In the genomic region with DNA sequence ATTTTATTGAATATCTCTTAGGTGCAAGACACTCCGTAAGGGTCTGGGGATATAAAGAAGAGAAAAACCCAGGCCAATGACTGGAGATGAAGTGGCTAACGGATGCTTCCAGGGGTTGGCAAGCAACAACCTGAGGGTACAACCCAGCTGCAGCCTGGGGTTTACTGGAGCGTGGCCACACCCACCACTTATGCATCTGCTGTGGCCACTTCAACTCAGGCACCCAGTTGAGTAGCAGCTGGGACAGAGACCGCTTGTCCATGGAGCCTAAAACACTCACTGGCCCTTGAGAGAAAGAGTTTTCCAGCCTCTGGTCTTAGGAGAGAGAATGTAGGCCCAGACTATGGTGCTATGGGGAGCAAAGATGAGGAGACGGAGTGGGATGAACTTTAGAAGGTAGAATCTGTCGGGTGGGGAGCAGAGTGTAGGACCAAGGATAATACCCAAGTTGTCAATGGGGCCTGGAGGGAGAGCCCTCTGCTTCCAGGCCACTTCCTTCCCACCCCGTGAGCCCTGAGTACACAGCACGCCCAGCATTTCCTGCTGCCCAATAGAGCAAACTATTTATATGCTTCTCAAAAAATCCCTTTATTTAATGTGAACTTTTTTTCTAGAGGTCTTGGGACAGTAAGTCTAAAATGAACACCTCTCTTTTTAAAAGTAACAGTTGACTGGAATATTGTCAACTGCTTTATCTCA, we compare ENCODE assay signal across 1 cellular context.
TF ChIP-seq lines count a peak whose summit lies in the region.

No MANE protein-coding gene starts in this region.

TF ChIP-seq in endothelial cell of umbilical vein, 7 proteins besides CTCF, POLR2A, EP300 and RAD21:
- TF ChIP-seq POLR2AphosphoS5 (IDR thresholded peaks at IDR 0.05; ENCODE audit: insufficient read depth, low read depth, low read length), result peak; percentile 48
- TF ChIP-seq, protein P1, sequence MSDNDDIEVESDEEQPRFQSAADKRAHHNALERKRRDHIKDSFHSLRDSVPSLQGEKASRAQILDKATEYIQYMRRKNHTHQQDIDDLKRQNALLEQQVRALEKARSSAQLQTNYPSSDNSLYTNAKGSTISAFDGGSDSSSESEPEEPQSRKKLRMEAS (IDR thresholded peaks at IDR 0.05; ENCODE audit: insufficient read depth, insufficient read length), result no peak
